ENCODE assay signal across 14 cellular contexts in genomic region chr4:94516067-94516466, GRCh38.
A peak's percentile ranks its signal among the peaks of the same experiment; 100 is the strongest.
DNase-seq lines count a peak whose midpoint lies in the region; ATAC-seq, FAIRE-seq and TF ChIP-seq lines count a peak whose summit lies in the region.
"Had no signal": no experiment of that assay in that cellular context is flagged by ENCODE, and none has a peak within 500 bp of the region (broad histone marks: within the 10 kb centered on the region; RNA-seq: fewer than 3 reads in every experiment).

No MANE protein-coding gene starts in this region.

- no peak for ATAC-seq in upper lobe of right lung
- ATAC-seq: activated CD8-positive, alpha-beta T cell treated with anti-CD3 and anti-CD28 coated beads, Interleukin-2, amount 10 ng/mL, durations not matched to agents 7 days and 5 days; natural killer cell had no signal

- H3K27me3 Mint-ChIP-seq in MCF 10A (ENCODE audit: insufficient read depth, unreplicated experiment), result no peaks in the 10 kb centered on the region
- H3K27me3 Mint-ChIP-seq: brain had no signal

- peaks cover 30% of the 10 kb centered on the region for H3K36me3 Mint-ChIP-seq in MCF 10A (ENCODE audit: insufficient read depth, unreplicated experiment)
- H3K36me3 Mint-ChIP-seq: natural killer cell had no signal

- H3K27ac ChIP-seq in breast epithelium (peak overlapping the region in 1 of 2 donors; percentile 37), uterus (peak overlapping the region; percentile 88 to 99), dorsolateral prefrontal cortex (peak overlapping the region in 1 of 59 donors; percentile 26), upper lobe of right lung (no peak overlapping the region)
- H3K27ac ChIP-seq: KMS-11 had no signal

- no peaks in the 10 kb centered on the region for H3K4me1 ChIP-seq in breast epithelium
- H3K4me1 ChIP-seq in uterus, result peaks cover 4 to 26% of the 10 kb centered on the region in 2 donors
- peaks cover 22% of the 10 kb centered on the region for H3K4me1 ChIP-seq in upper lobe of right lung

- no peak for TF ChIP-seq POLR2A in breast epithelium (IDR thresholded peaks at IDR 0.05)
- TF ChIP-seq POLR2A in uterus (IDR thresholded peaks at IDR 0.05), result no peak

- no peak for TF ChIP-seq CTCF in MCF 10A (IDR thresholded peaks at IDR 0.05; ENCODE audit: unreplicated experiment)
- no peak for TF ChIP-seq CTCF in breast epithelium (IDR thresholded peaks at IDR 0.05)
- TF ChIP-seq CTCF in uterus (IDR thresholded peaks at IDR 0.05), result no peak
- no peak for TF ChIP-seq CTCF in dorsolateral prefrontal cortex (IDR thresholded peaks at IDR 0.05 in 54 of 56, conservative IDR thresholded peaks at IDR 0.05 in 2 of 56; ENCODE audit: low read depth in 1 of 56, partially characterized antibody in 56 of 56)
- TF ChIP-seq CTCF in upper lobe of right lung (IDR thresholded peaks at IDR 0.05), result no peak

- H3K4me3 ChIP-seq in breast epithelium, result no peak overlapping the region
- no peak overlapping the region for H3K4me3 ChIP-seq in uterus
- no peak overlapping the region for H3K4me3 ChIP-seq in dorsolateral prefrontal cortex
- no peak overlapping the region for H3K4me3 ChIP-seq in upper lobe of right lung

- H3K36me3 ChIP-seq in breast epithelium (no peaks in the 10 kb centered on the region), uterus (no peaks in the 10 kb centered on the region), upper lobe of right lung (no peaks in the 10 kb centered on the region)

- FAIRE-seq in islet of Langerhans (lab: Jason Lieb, UNC), result peak; percentile 47

- POLR2A ChIA-PET in MCF 10A (lab: Yijun Ruan, JAX), result interaction anchor here (0.6 to 6.4 kb wide), 6 partner anchors 16 to 63 kb away, joined by 3 to 47 read pairs (median 6); partner anchors contain the start of gene PDLIM5

- H3K4me1 Mint-ChIP-seq in MCF 10A (ENCODE audit: insufficient read depth, unreplicated experiment), result peaks cover 28% of the 10 kb centered on the region

- H3K9me3 ChIP-seq in breast epithelium, result no peaks in the 10 kb centered on the region
- no peaks in the 10 kb centered on the region for H3K9me3 ChIP-seq in uterus
- no peaks in the 10 kb centered on the region for H3K9me3 ChIP-seq in upper lobe of right lung

- DNase-seq in MCF 10A (ENCODE audit: unreplicated experiment) (peak; percentile 52), breast epithelium (ENCODE audit: low spot score in 2 of 2) (no peak), astrocyte of the hippocampus (ENCODE audit: low read depth, low spot score) (peak; percentile 57), uterus (no peak), dorsolateral prefrontal cortex (no peak), NCI-H345 (lab: John Stamatoyannopoulos, UW) (no peak), upper lobe of right lung (no peak)
- DNase-seq: ACHN; activated CD8-positive, alpha-beta T cell treated with anti-CD3 and anti-CD28 coated beads, Interleukin-2, amount 10 ng/mL, durations not matched to agents 7 days and 5 days; natural killer cell; NCI-H526 treated with DMSO at 0.1 percent for 48 hours had no signal

- BruUV-seq in MCF 10A (replicated peaks; lab: Mats Ljungman, UMichigan), result no TSS peak

- CTCF ChIA-PET in MCF 10A (lab: Yijun Ruan, JAX), result interaction anchor here (0.6 to 1.2 kb wide), 2 partner anchors 18 to 403 kb away, joined by 3 read pairs; no protein-coding TSS in a partner anchor

- intact Hi-C loops in MCF 10A (cut with micrococcal nuclease) (no loop called here), breast epithelium (cut with DNase I; ENCODE audit: low total_unique reads) (no loop called here), uterus (cut with DNase I; ENCODE audit: low total_unique reads) (no loop called here), dorsolateral prefrontal cortex (cut with DNase I) (no loop called here), upper lobe of right lung (cut with DNase I) (no loop called here)

- H3K27ac Mint-ChIP-seq in MCF 10A (ENCODE audit: low read depth, unreplicated experiment), result peak overlapping the region; percentile 86
- H3K27ac Mint-ChIP-seq: activated CD8-positive, alpha-beta T cell treated with anti-CD3 and anti-CD28 coated beads, Interleukin-2, amount 10 ng/mL, durations not matched to agents 7 days and 5 days; brain; natural killer cell had no signal

- no peak overlapping the region for H3K4me3 Mint-ChIP-seq in MCF 10A (ENCODE audit: unreplicated experiment)
- H3K4me3 Mint-ChIP-seq: activated CD8-positive, alpha-beta T cell treated with anti-CD3 and anti-CD28 coated beads, Interleukin-2, amount 10 ng/mL, durations not matched to agents 7 days and 5 days; brain; natural killer cell had no signal

- H3K27me3 ChIP-seq in breast epithelium (no peaks in the 10 kb centered on the region), uterus (no peaks in the 10 kb centered on the region), dorsolateral prefrontal cortex (no peaks in the 10 kb centered on the region), upper lobe of right lung (no peaks in the 10 kb centered on the region)

- H3K9me3 Mint-ChIP-seq in MCF 10A (ENCODE audit: unreplicated experiment), result peaks cover 14% of the 10 kb centered on the region
- H3K9me3 Mint-ChIP-seq: natural killer cell had no signal

Comparison
In these comparisons a context has a peak if more than half of its experiments do, and no peak if none do; other contexts are left out.
1. DNase-seq: peak in MCF 10A (single experiment) and astrocyte of the hippocampus (single experiment); none in breast epithelium (0 of 2), uterus (0 of 2), dorsolateral prefrontal cortex (0 of 10), NCI-H345 (single experiment) and upper lobe of right lung (single experiment).